In genomic region chr20:4435671-4436070, GRCh38 we compare ENCODE assay signal across 26 cellular contexts.
"Had no signal": no experiment of that assay in that cellular context is flagged by ENCODE, and none has a peak within 500 bp of the region (broad histone marks: within the 10 kb centered on the region; RNA-seq: fewer than 3 reads in every experiment).

No MANE protein-coding gene starts in this region.

- H3K4me1 Mint-ChIP-seq: activated B cell treated with CpG ODN at 0.5 μM for 24 hours; activated naive CD8-positive, alpha-beta T cell treated with anti-CD3 and anti-CD28 coated beads for 36 hours; naive B cell; stimulated activated naive B cell treated with anti-CD40 and anti-IgM and Interleukin-4, amounts not matched to agents 10 μg/mL and 1 μg/mL and 100 μg/mL, for 72 hours had no signal

- H3K27me3 ChIP-seq: ascending aorta, brain microvascular endothelial cell, foreskin keratinocyte, stomach, thyroid gland, upper lobe of left lung had no signal

- ATAC-seq: effector memory CD8-positive, alpha-beta T cell; foreskin keratinocyte; heart right ventricle; right cardiac atrium; stimulated activated naive B cell treated with anti-CD40 and anti-IgM and Interleukin-4, amounts not matched to agents 10 μg/mL and 1 μg/mL and 100 μg/mL, for 72 hours had no signal

- H3K27ac Mint-ChIP-seq: activated B cell treated with CpG ODN at 0.5 μM for 24 hours; activated naive CD4-positive, alpha-beta T cell treated with anti-CD3 and anti-CD28 coated beads for 36 hours; activated naive CD8-positive, alpha-beta T cell treated with anti-CD3 and anti-CD28 coated beads for 36 hours; effector memory CD8-positive, alpha-beta T cell; mesothelial cell of epicardium; naive B cell; stimulated activated naive B cell treated with anti-CD40 and anti-IgM and Interleukin-4, amounts not matched to agents 10 μg/mL and 1 μg/mL and 100 μg/mL, for 72 hours; T-helper 2 cell treated with Interferon-gamma antibody and Interleukin-4, amounts not matched to agents 5 μg/mL and 100 μg/mL, for 36 hours had no signal

- H3K36me3 Mint-ChIP-seq: activated naive CD8-positive, alpha-beta T cell treated with anti-CD3 and anti-CD28 coated beads for 36 hours; mesothelial cell of epicardium; naive B cell; stimulated activated naive B cell treated with anti-CD40 and anti-IgM and Interleukin-4, amounts not matched to agents 10 μg/mL and 1 μg/mL and 100 μg/mL, for 72 hours had no signal

- H3K36me3 ChIP-seq: ascending aorta, brain microvascular endothelial cell, heart right ventricle, left ventricle myocardium inferior, stomach, thyroid gland, upper lobe of left lung had no signal

- H3K4me3 ChIP-seq: ascending aorta, heart right ventricle, left ventricle myocardium inferior, lung, stomach, thyroid gland, upper lobe of left lung had no signal

- DNase-seq: activated B cell treated with CpG ODN at 0.5 μM for 24 hours; activated CD8-positive, alpha-beta memory T cell treated with anti-CD3 and anti-CD28 coated beads for 24 hours; activated effector memory CD4-positive, alpha-beta T cell treated with anti-CD3 and anti-CD28 coated beads, Interleukin-2, amount 50 U/mL, for 16 hours; activated naive CD4-positive, alpha-beta T cell treated with anti-CD3 and anti-CD28 coated beads for 36 hours; activated naive CD8-positive, alpha-beta T cell treated with anti-CD3 and anti-CD28 coated beads for 36 hours; brain microvascular endothelial cell; cortex of kidney; effector memory CD8-positive, alpha-beta T cell; foreskin keratinocyte; heart right ventricle; kidney glomerular epithelial cell; left ventricle myocardium inferior; naive B cell; nucleus accumbens; right cardiac atrium; stimulated activated CD4-positive, alpha-beta T cell treated with anti-CD3 and anti-CD28 coated beads, Interleukin-15, amount 100 ng/mL, for 24 hours; stimulated activated CD4-positive, alpha-beta T cell treated with anti-CD3 and anti-CD28 coated beads, Interleukin-2, amount 100 ng/mL, for 24 hours; stimulated activated naive B cell treated with anti-CD40 and anti-IgM and Interleukin-4, amounts not matched to agents 10 μg/mL and 1 μg/mL and 100 μg/mL, for 72 hours; stomach; T-helper 1 cell; thyroid gland; upper lobe of left lung had no signal

- H3K27ac ChIP-seq: ascending aorta, brain microvascular endothelial cell, foreskin keratinocyte, heart right ventricle, left ventricle myocardium inferior, stomach, thyroid gland, upper lobe of left lung had no signal

- H3K4me1 ChIP-seq: ascending aorta, foreskin keratinocyte, heart right ventricle, left ventricle myocardium inferior, stomach, thyroid gland, upper lobe of left lung had no signal

- H3K9me3 ChIP-seq: ascending aorta, heart right ventricle, left ventricle myocardium inferior, stomach, thyroid gland, upper lobe of left lung had no signal

- H3K4me3 Mint-ChIP-seq: activated B cell treated with CpG ODN at 0.5 μM for 24 hours; activated naive CD4-positive, alpha-beta T cell treated with anti-CD3 and anti-CD28 coated beads for 36 hours; activated naive CD8-positive, alpha-beta T cell treated with anti-CD3 and anti-CD28 coated beads for 36 hours; effector memory CD8-positive, alpha-beta T cell; mesothelial cell of epicardium; naive B cell; stimulated activated naive B cell treated with anti-CD40 and anti-IgM and Interleukin-4, amounts not matched to agents 10 μg/mL and 1 μg/mL and 100 μg/mL, for 72 hours; T-helper 2 cell treated with Interferon-gamma antibody and Interleukin-4, amounts not matched to agents 5 μg/mL and 100 μg/mL, for 36 hours had no signal

- H3K9me3 Mint-ChIP-seq: activated B cell treated with CpG ODN at 0.5 μM for 24 hours; activated naive CD4-positive, alpha-beta T cell treated with anti-CD3 and anti-CD28 coated beads for 36 hours; activated naive CD8-positive, alpha-beta T cell treated with anti-CD3 and anti-CD28 coated beads for 36 hours; effector memory CD8-positive, alpha-beta T cell; mesothelial cell of epicardium; stimulated activated naive B cell treated with anti-CD40 and anti-IgM and Interleukin-4, amounts not matched to agents 10 μg/mL and 1 μg/mL and 100 μg/mL, for 72 hours; T-helper 2 cell treated with Interferon-gamma antibody and Interleukin-4, amounts not matched to agents 5 μg/mL and 100 μg/mL, for 36 hours had no signal

- H3K27me3 Mint-ChIP-seq: activated B cell treated with CpG ODN at 0.5 μM for 24 hours had no signal
